Comparison of ENCODE assay signal across 19 cellular contexts in the genomic region with DNA sequence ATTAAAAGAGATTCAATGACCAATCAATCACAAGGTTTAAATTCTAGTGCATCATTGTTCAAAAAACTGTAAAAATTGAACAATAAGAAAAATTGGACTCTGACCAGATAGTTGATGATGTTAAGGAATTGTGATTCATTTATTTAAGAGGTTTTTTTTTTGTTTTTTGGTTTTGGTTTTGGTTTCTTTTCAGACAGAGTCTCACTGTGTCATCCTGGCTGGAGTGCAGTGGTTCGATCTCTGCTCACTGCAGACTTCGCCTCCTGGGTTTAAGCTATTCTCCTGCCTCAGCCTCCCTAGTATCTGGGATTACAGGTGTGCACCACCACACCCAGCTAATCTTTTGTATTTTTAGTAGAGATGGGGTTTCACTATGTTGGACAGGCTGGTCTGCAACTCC. TPM values are rescaled to one million over a fixed set of nuclear protein-coding genes. Genes with fewer than 3 reads are reported as not detected.
DNase-seq lines count a peak whose midpoint lies in the region; ATAC-seq and TF ChIP-seq lines count a peak whose summit lies in the region.
"Had no signal": no experiment of that assay in that cellular context is flagged by ENCODE, and none has a peak within 500 bp of the region (broad histone marks: within the 10 kb centered on the region; RNA-seq: fewer than 3 reads in every experiment).

No MANE protein-coding gene starts in this region.

- CTCF ChIA-PET in activated CD8-positive, alpha-beta memory T cell treated with anti-CD3 and anti-CD28 coated beads, Interleukin-2, amount 10 ng/mL, durations not matched to agents 7 days and 5 days (lab: Charles Lee), result no interaction called here

- peaks cover 5% of the 10 kb centered on the region for H3K27me3 Mint-ChIP-seq in activated CD8-positive, alpha-beta memory T cell treated with anti-CD3 and anti-CD28 coated beads, Interleukin-2, amount 10 ng/mL, durations not matched to agents 7 days and 5 days

- H3K9me3 Mint-ChIP-seq in activated CD8-positive, alpha-beta memory T cell treated with anti-CD3 and anti-CD28 coated beads, Interleukin-2, amount 10 ng/mL, durations not matched to agents 7 days and 5 days (ENCODE audit: low read depth), result no peaks in the 10 kb centered on the region
- H3K9me3 Mint-ChIP-seq in stimulated activated effector memory CD8-positive, alpha-beta T cell treated with anti-CD3 and anti-CD28 coated beads, Interleukin-12 subunit alpha, Interleukin-12 subunit beta, amount 100 ng/mL, for 72 hours, result no peaks in the 10 kb centered on the region

- no peak for TF ChIP-seq CTCF in DND-41 (IDR thresholded peaks at IDR 0.05; ENCODE audit: borderline replicate concordance, extremely low read depth, low read length, poor library complexity, severe bottlenecking)

- H4K20me1 ChIP-seq in DND-41 (ENCODE audit: insufficient read depth, low read length), result no peaks in the 10 kb centered on the region

- no peak overlapping the region for H3K9ac ChIP-seq in DND-41 (ENCODE audit: low read depth, low read length)

- no peaks in the 10 kb centered on the region for H3K9me3 ChIP-seq in DND-41 (ENCODE audit: insufficient read depth, low read length, severe bottlenecking)
- H3K9me3 ChIP-seq: Peyer's patch had no signal

- H3K4me3 Mint-ChIP-seq in activated CD8-positive, alpha-beta memory T cell treated with anti-CD3 and anti-CD28 coated beads, Interleukin-2, amount 10 ng/mL, durations not matched to agents 7 days and 5 days, result no peak overlapping the region
- H3K4me3 Mint-ChIP-seq in stimulated activated effector memory CD8-positive, alpha-beta T cell treated with anti-CD3 and anti-CD28 coated beads, Interleukin-12 subunit alpha, Interleukin-12 subunit beta, amount 100 ng/mL, for 72 hours, result peak overlapping the region; percentile 17

- no peak overlapping the region for H3K27ac ChIP-seq in DND-41 (ENCODE audit: low read length)
- H3K27ac ChIP-seq in substantia nigra (ENCODE audit: low read depth, low read length, poor library complexity, severe bottlenecking), result no peak overlapping the region
- H3K27ac ChIP-seq: Peyer's patch, SK-N-MC had no signal

- H3K27ac Mint-ChIP-seq in activated CD8-positive, alpha-beta memory T cell treated with anti-CD3 and anti-CD28 coated beads, Interleukin-2, amount 10 ng/mL, durations not matched to agents 7 days and 5 days, result peak overlapping the region; percentile 47
- H3K27ac Mint-ChIP-seq in stimulated activated effector memory CD8-positive, alpha-beta T cell treated with anti-CD3 and anti-CD28 coated beads, Interleukin-12 subunit alpha, Interleukin-12 subunit beta, amount 100 ng/mL, for 72 hours, result peak overlapping the region; percentile 20

- peak; percentile 51 for ATAC-seq in activated CD8-positive, alpha-beta memory T cell treated with anti-CD3 and anti-CD28 coated beads, Interleukin-2, amount 10 ng/mL, durations not matched to agents 7 days and 5 days
- ATAC-seq in DND-41 (ENCODE audit: insufficient read depth, low read depth) (peak; percentile 53; the same call in 2 of the 3 replicates), GM21723 (IDR thresholded peaks at IDR 0.05; ENCODE audit: unreplicated experiment) (no peak), GM19455 (IDR thresholded peaks at IDR 0.05; ENCODE audit: unreplicated experiment) (no peak)
- ATAC-seq in stimulated activated effector memory CD8-positive, alpha-beta T cell treated with anti-CD3 and anti-CD28 coated beads, Interleukin-12 subunit alpha, Interleukin-12 subunit beta, amount 100 ng/mL, for 72 hours, result peak; percentile 48
- ATAC-seq: HCT116, Right ventricle myocardium inferior had no signal

- no peaks in the 10 kb centered on the region for H3K36me3 Mint-ChIP-seq in activated CD8-positive, alpha-beta memory T cell treated with anti-CD3 and anti-CD28 coated beads, Interleukin-2, amount 10 ng/mL, durations not matched to agents 7 days and 5 days
- no peaks in the 10 kb centered on the region for H3K36me3 Mint-ChIP-seq in stimulated activated effector memory CD8-positive, alpha-beta T cell treated with anti-CD3 and anti-CD28 coated beads, Interleukin-12 subunit alpha, Interleukin-12 subunit beta, amount 100 ng/mL, for 72 hours

- peaks cover 13% of the 10 kb centered on the region for H3K4me1 ChIP-seq in DND-41 (ENCODE audit: insufficient read depth, low read length)
- H3K4me1 ChIP-seq: Peyer's patch had no signal

- no peaks in the 10 kb centered on the region for H3K36me3 ChIP-seq in DND-41 (ENCODE audit: insufficient read depth, low read length)
- H3K36me3 ChIP-seq: Peyer's patch had no signal

- H3K4me1 Mint-ChIP-seq in activated CD8-positive, alpha-beta memory T cell treated with anti-CD3 and anti-CD28 coated beads, Interleukin-2, amount 10 ng/mL, durations not matched to agents 7 days and 5 days, result peaks cover 12% of the 10 kb centered on the region
- peaks cover 12% of the 10 kb centered on the region for H3K4me1 Mint-ChIP-seq in stimulated activated effector memory CD8-positive, alpha-beta T cell treated with anti-CD3 and anti-CD28 coated beads, Interleukin-12 subunit alpha, Interleukin-12 subunit beta, amount 100 ng/mL, for 72 hours

- no peaks in the 10 kb centered on the region for H3K27me3 ChIP-seq in DND-41 (ENCODE audit: insufficient read depth, low read length, poor library complexity)
- H3K27me3 ChIP-seq: Peyer's patch had no signal

- DNase-seq in activated CD8-positive, alpha-beta memory T cell treated with anti-CD3 and anti-CD28 coated beads, Interleukin-2, amount 10 ng/mL, durations not matched to agents 7 days and 5 days, result no peak
- DNase-seq in activated CD8-positive, alpha-beta memory T cell treated with anti-CD3 and anti-CD28 coated beads for 24 hours, result no peak
- DNase-seq in DND-41 (peak; percentile 35), OCI-M1 (lab: John Stamatoyannopoulos, UW) (peak; percentile 60), substantia nigra (lab: John Stamatoyannopoulos, UW) (no peak)
- DNase-seq in stimulated activated effector memory CD8-positive, alpha-beta T cell treated with anti-CD3 and anti-CD28 coated beads, Interleukin-12 subunit alpha, Interleukin-12 subunit beta, amount 100 ng/mL, for 72 hours (ENCODE audit: low spot score in 2 of 2), result no peak
- DNase-seq: C1 segment of cervical spinal cord, COR-L47, KBM-7, NCI-H1092 treated with DMSO at 0.1 percent for 48 hours, NCI-H2081 treated with DMSO at 0.1 percent for 48 hours, NCI-H510A treated with DMSO at 0.1 percent for 48 hours, NCI-H82, Peyer's patch had no signal

- H3K4me3 ChIP-seq in DND-41 (ENCODE audit: low read depth in 1 of 2, low read length in 2 of 2), result no peak overlapping the region
- H3K4me3 ChIP-seq: Peyer's patch, SK-N-MC had no signal

- H3K79me2 ChIP-seq in DND-41 (ENCODE audit: insufficient read depth, low read length), result no peaks in the 10 kb centered on the region

- no peak overlapping the region for H3K4me2 ChIP-seq in DND-41 (ENCODE audit: insufficient read depth, low read length)

- no peak overlapping the region; the same call in 1 of the 2 replicates for H2AFZ ChIP-seq in DND-41 (ENCODE audit: low read depth, low read length)

RNA-seq across cellular contexts. Expression of gene EIF3M, which starts 17.1 kb away (rescaled TPM):
- 100 to 1,000 TPM; 233 to 301 TPM for total RNA-seq in activated CD8-positive, alpha-beta memory T cell treated with anti-CD3 and anti-CD28 coated beads, Interleukin-2, amount 10 ng/mL, durations not matched to agents 7 days and 5 days

Comparison
In these comparisons a context has a peak if more than half of its experiments do, and no peak if none do; other contexts are left out.
1. ATAC-seq: peak in activated CD8-positive, alpha-beta memory T cell treated with anti-CD3 and anti-CD28 coated beads, Interleukin-2, amount 10 ng/mL, durations not matched to agents 7 days and 5 days (single experiment), DND-41 (single experiment) and stimulated activated effector memory CD8-positive, alpha-beta T cell treated with anti-CD3 and anti-CD28 coated beads, Interleukin-12 subunit alpha, Interleukin-12 subunit beta, amount 100 ng/mL, for 72 hours (single experiment); none in GM21723 (single experiment) and GM19455 (single experiment).
2. DNase-seq: peak in DND-41 (single experiment) and OCI-M1 (single experiment); none in activated CD8-positive, alpha-beta memory T cell treated with anti-CD3 and anti-CD28 coated beads, Interleukin-2, amount 10 ng/mL, durations not matched to agents 7 days and 5 days (single experiment), activated CD8-positive, alpha-beta memory T cell treated with anti-CD3 and anti-CD28 coated beads for 24 hours (single experiment), stimulated activated effector memory CD8-positive, alpha-beta T cell treated with anti-CD3 and anti-CD28 coated beads, Interleukin-12 subunit alpha, Interleukin-12 subunit beta, amount 100 ng/mL, for 72 hours (0 of 2) and substantia nigra (0 of 49).